In genomic region chr5:65925601-65926275, GRCh38 we compare ENCODE assay signal across 8 cellular contexts. TPM values are rescaled to one million over a fixed set of nuclear protein-coding genes. Genes with fewer than 3 reads are reported as not detected.
DNase-seq lines count a peak whose midpoint lies in the region; ATAC-seq and TF ChIP-seq lines count a peak whose summit lies in the region.

No MANE protein-coding gene starts in this region.

- peak overlapping the region; percentile 88 for H3K4me3 ChIP-seq in BE2C (ENCODE audit: low read depth, low read length)
- H3K4me3 ChIP-seq in coronary artery = peak overlapping the region; percentile 83
- peak overlapping the region; percentile 83 to 91 for H3K4me3 ChIP-seq in left lung

- DNase-seq in BE2C = peak; percentile 92
- peak; percentile 88 for DNase-seq in NCI-H345 (lab: John Stamatoyannopoulos, UW)
- DNase-seq in activated CD4-positive, alpha-beta T cell treated with anti-CD3 and anti-CD28 coated beads for 24 hours (ENCODE audit: low read depth in 2 of 2) = peak; percentile 47 to 54
- DNase-seq in coronary artery (ENCODE audit: low spot score) = no peak
- DNase-seq in left lung = peak; percentile 80 to 95
- DNase-seq in stimulated activated CD4-positive, alpha-beta T cell treated with anti-CD3 and anti-CD28 coated beads, Interleukin-2, amount 100 ng/mL, for 4 hours (ENCODE audit: low read depth) = peak; percentile 71

- H3K27me3 ChIP-seq in BE2C (no peaks in the 10 kb centered on the region), left lung (no peaks in the 10 kb centered on the region)

- TF ChIP-seq CTCF in BE2C (IDR thresholded peaks at IDR 0.05; ENCODE audit: low read depth, low read length) (peak; percentile 37), coronary artery (IDR thresholded peaks at IDR 0.05) (no peak), left lung (IDR thresholded peaks at IDR 0.05) (peak in 1 of 2 donors; percentile 12)

- peak; percentile 67 for ATAC-seq in GM19023 (IDR thresholded peaks at IDR 0.05; ENCODE audit: unreplicated experiment)
- peak; percentile 69 for ATAC-seq in HG03175 (IDR thresholded peaks at IDR 0.05; ENCODE audit: unreplicated experiment)
- ATAC-seq in left lung = peak; percentile 83

- H3K36me3 ChIP-seq in BE2C (peaks cover 4% of the 10 kb centered on the region; the same call in 1 of the 2 replicates), left lung (no peaks in the 10 kb centered on the region)

- H3K9me3 ChIP-seq in BE2C (no peaks in the 10 kb centered on the region), left lung (no peaks in the 10 kb centered on the region)

- intact Hi-C loops in left lung (cut with DNase I) = no loop called here

- H3K4me1 ChIP-seq in BE2C (no peaks in the 10 kb centered on the region), left lung (peaks cover 6 to 38% of the 10 kb centered on the region in 2 donors)

- H3K27ac ChIP-seq in coronary artery (peak overlapping the region; percentile 94 to 98), left lung (peak overlapping the region; percentile 100)

RNA-seq across cellular contexts. Expression of gene ERBIN, which starts 0.6 kb away (rescaled TPM):
- polyA plus RNA-seq in BE2C (2012; ENCODE audit: insufficient read depth, insufficient read length, low read depth) = 9.6 TPM
- 10 to 100 TPM; 73.1 to 77.8 TPM for total RNA-seq in left lung
